18 cellular contexts compared by ENCODE assay signal in genomic region chr15:39124155-39124924, GRCh38.
A peak's percentile ranks its signal among the peaks of the same experiment; 100 is the strongest.
DNase-seq lines count a peak whose midpoint lies in the region; ATAC-seq and TF ChIP-seq lines count a peak whose summit lies in the region.
"Had no signal": no experiment of that assay in that cellular context is flagged by ENCODE, and none has a peak within 500 bp of the region (broad histone marks: within the 10 kb centered on the region; RNA-seq: fewer than 3 reads in every experiment).

No MANE protein-coding gene starts in this region.

- H3K9ac ChIP-seq in fibroblast of lung (ENCODE audit: insufficient read depth, low read length), result no peak overlapping the region
- no peak overlapping the region for H3K9ac ChIP-seq in trophoblast cell (ENCODE audit: low read length)

- H3K4me1 ChIP-seq in Panc1 (ENCODE audit: control insufficient read depth, insufficient read depth, low read length) (peaks cover 22% of the 10 kb centered on the region), fibroblast of lung (ENCODE audit: control insufficient read depth, extremely low read depth, insufficient read depth, low read length) (peaks cover 33% of the 10 kb centered on the region), trophoblast cell (ENCODE audit: control insufficient read depth in 1 of 2, insufficient read depth in 2 of 2, low read length in 2 of 2) (peaks cover 6 to 9% of the 10 kb centered on the region in 2 experiments), body of pancreas (peaks cover 24% of the 10 kb centered on the region), adrenal gland (replicated peaks in 1 of 2) (peaks cover 22 to 23% of the 10 kb centered on the region in 2 donors)

- no peak overlapping the region for H4K12ac ChIP-seq in trophoblast cell (ENCODE audit: low read depth, low read length)

- H3K4me2 ChIP-seq in fibroblast of lung (ENCODE audit: extremely low read depth, insufficient read depth, low read length) (peak overlapping the region; percentile 47), trophoblast cell (ENCODE audit: low read length) (no peak overlapping the region)

- in situ Hi-C loops in Panc1 (cut with HindIII; ENCODE audit: low pct_unique_long_range_greater_than_20kb, low sequenced_read_pairs), result no loop called here

- H4K20me1 ChIP-seq in fibroblast of lung (ENCODE audit: control insufficient read depth, extremely low read depth, insufficient read depth, low read length), result no peaks in the 10 kb centered on the region

- TF ChIP-seq POLR2A in body of pancreas (IDR thresholded peaks at IDR 0.05), result no peak
- no peak for TF ChIP-seq POLR2A in adrenal gland (IDR thresholded peaks at IDR 0.05)

- ATAC-seq in Panc1 (no peak), body of pancreas (no peak), HG03280 (IDR thresholded peaks at IDR 0.05; ENCODE audit: unreplicated experiment) (no peak)
- ATAC-seq: activated CD8-positive, alpha-beta T cell treated with anti-CD3 and anti-CD28 coated beads for 36 hours; activated T-helper 17 cell treated with anti-CD3 and anti-CD28 coated beads, Interleukin-2, amount 50 U/mL, for 72 hours; mucosa of descending colon had no signal

- no peaks in the 10 kb centered on the region for H3K79me2 ChIP-seq in fibroblast of lung (ENCODE audit: control insufficient read depth, insufficient read depth, low read length)
- no peaks in the 10 kb centered on the region for H3K79me2 ChIP-seq in trophoblast cell (ENCODE audit: control insufficient read depth, insufficient read depth, low read length, poor library complexity)

- DNase-seq in ELR (ENCODE audit: low read depth) (peak; percentile 69), Panc1 (ENCODE audit: low read depth, low spot score) (no peak), fibroblast of lung (ENCODE audit: low read depth in 2 of 2) (peak in 1 of 2 donors; percentile 81), trophoblast cell (no peak), body of pancreas (no peak), cerebellar nuclear complex (lab: John Stamatoyannopoulos, UW) (no peak), adrenal gland (no peak)
- DNase-seq: activated CD8-positive, alpha-beta T cell treated with anti-CD3 and anti-CD28 coated beads for 36 hours; amniotic stem cell; C1 segment of cervical spinal cord; H7; KBM-7; kidney; NK-92 treated with Interleukin-12 subunit alpha and Interleukin-12 subunit beta, amount 100 ng/mL, for 24 hours; ovary had no signal

- intact Hi-C loops in Panc1 (cut with micrococcal nuclease; ENCODE audit: unreplicated experiment) (no loop called here), body of pancreas (cut with DNase I) (no loop called here), adrenal gland (cut with DNase I) (loop anchor here in 1 of 2 donors (5.0 kb wide), 1 partner anchor 458 kb away; the partner anchor contains the start of gene THBS1)

- H3K9me3 ChIP-seq in Panc1 (ENCODE audit: control insufficient read depth, insufficient read depth, low read depth, low read length) (peaks cover 3% of the 10 kb centered on the region; the same call in 1 of the 2 replicates), fibroblast of lung (ENCODE audit: control insufficient read depth, insufficient read depth, low read depth, low read length) (no peaks in the 10 kb centered on the region), trophoblast cell (ENCODE audit: insufficient read depth, low read depth, low read length) (no peaks in the 10 kb centered on the region), body of pancreas (no peaks in the 10 kb centered on the region), adrenal gland (replicated peaks in 1 of 3) (no peaks in the 10 kb centered on the region)
- H3K9me3 ChIP-seq: mucosa of descending colon, ovary had no signal

- H3K4me3 ChIP-seq in Panc1 (ENCODE audit: low read depth in 2 of 2, low read length in 2 of 2), result no peak overlapping the region
- no peak overlapping the region for H3K4me3 ChIP-seq in fibroblast of lung (replicated peaks in 1 of 4; ENCODE audit: control extremely low read depth in 1 of 4, insufficient read depth in 1 of 4, low read depth in 3 of 4, low read length in 4 of 4)
- no peak overlapping the region for H3K4me3 ChIP-seq in trophoblast cell (ENCODE audit: low read depth, low read length)
- no peak overlapping the region for H3K4me3 ChIP-seq in body of pancreas
- no peak overlapping the region for H3K4me3 ChIP-seq in adrenal gland
- H3K4me3 ChIP-seq: mucosa of descending colon, ovary had no signal

- POLR2A ChIA-PET in Panc1 (lab: Charles Lee), result no interaction called here

- peak overlapping the region; percentile 63 for H2BK12ac ChIP-seq in trophoblast cell (ENCODE audit: low read length)

- CTCF ChIA-PET in Panc1 (lab: Charles Lee), result no interaction called here

- H3K36me3 ChIP-seq in Panc1 (ENCODE audit: control insufficient read depth, insufficient read depth, low read length) (no peaks in the 10 kb centered on the region), fibroblast of lung (ENCODE audit: control insufficient read depth, insufficient read depth, low read length) (no peaks in the 10 kb centered on the region), trophoblast cell (ENCODE audit: control insufficient read depth in 1 of 2, insufficient read depth in 2 of 2, low read length in 2 of 2) (no peaks in the 10 kb centered on the region), body of pancreas (replicated peaks in 1 of 2; ENCODE audit: insufficient read depth in 1 of 2, low read depth in 2 of 2) (no peaks in the 10 kb centered on the region), adrenal gland (replicated peaks in 1 of 2) (no peaks in the 10 kb centered on the region)
- H3K36me3 ChIP-seq: ovary had no signal

- H3K4ac ChIP-seq in trophoblast cell (ENCODE audit: low read depth, low read length), result no peak overlapping the region

- H3K27ac ChIP-seq in Panc1 (ENCODE audit: low read length), result peak overlapping the region; percentile 32
- peak overlapping the region; percentile 70 for H3K27ac ChIP-seq in fibroblast of lung (ENCODE audit: insufficient read depth, low read length)
- H3K27ac ChIP-seq in trophoblast cell (ENCODE audit: low read depth, low read length), result no peak overlapping the region
- H3K27ac ChIP-seq in body of pancreas, result no peak overlapping the region
- H3K27ac ChIP-seq in adrenal gland, result no peak overlapping the region

- no CpG with 5 or more reads among the region's 11 CpGs for WGBS in trophoblast cell (ENCODE audit: extremely low coverage, insufficient coverage, insufficient read length)
- 79 to 86% methylated on average over 11 of the region's 11 CpGs for WGBS in body of pancreas, 2 donors
- 64 to 71% (median 68%) methylated on average over 11 of the region's 11 CpGs for WGBS in adrenal gland, 4 donors

- H4K91ac ChIP-seq in trophoblast cell (ENCODE audit: low read depth, low read length), result peak overlapping the region; percentile 0

- H3K14ac ChIP-seq in trophoblast cell (ENCODE audit: low read length), result no peak overlapping the region

- no peak overlapping the region for H3K23ac ChIP-seq in trophoblast cell (ENCODE audit: low read length)

- H2AFZ ChIP-seq in fibroblast of lung (ENCODE audit: low read length) (peak overlapping the region; percentile 9), trophoblast cell (ENCODE audit: insufficient read depth, low read length, poor library complexity) (no peak overlapping the region)

- peaks cover 8% of the 10 kb centered on the region for H3K79me1 ChIP-seq in trophoblast cell (ENCODE audit: low read length)

- H2BK5ac ChIP-seq in trophoblast cell (ENCODE audit: low read depth, low read length, poor library complexity), result no peak overlapping the region

- TF ChIP-seq CTCF in Panc1 (IDR thresholded peaks at IDR 0.05) (no peak), fibroblast of lung (conservative IDR thresholded peaks at IDR 0.05 in 1 of 2, IDR thresholded peaks at IDR 0.05 in 1 of 2; ENCODE audit: low read depth in 1 of 2, low read length in 2 of 2) (no peak), body of pancreas (IDR thresholded peaks at IDR 0.05) (no peak), adrenal gland (IDR thresholded peaks at IDR 0.05) (no peak)

- no peak overlapping the region for H4K8ac ChIP-seq in trophoblast cell (ENCODE audit: low read depth, low read length)

- H2BK120ac ChIP-seq in trophoblast cell (ENCODE audit: insufficient read depth, low read length, poor library complexity), result peak overlapping the region; percentile 1

- no TSS peak for BruUV-seq in Panc1 (replicated peaks; lab: Mats Ljungman, UMichigan)

- no peak overlapping the region for H3K18ac ChIP-seq in trophoblast cell (ENCODE audit: low read length)

- no peaks in the 10 kb centered on the region for H3K27me3 ChIP-seq in Panc1 (ENCODE audit: control insufficient read depth, insufficient read depth, low read length)
- no peaks in the 10 kb centered on the region for H3K27me3 ChIP-seq in fibroblast of lung (ENCODE audit: control insufficient read depth, insufficient read depth, low read length)
- no peaks in the 10 kb centered on the region for H3K27me3 ChIP-seq in trophoblast cell (ENCODE audit: insufficient read depth, low read length)
- no peaks in the 10 kb centered on the region for H3K27me3 ChIP-seq in body of pancreas
- H3K27me3 ChIP-seq in adrenal gland, result no peaks in the 10 kb centered on the region
- H3K27me3 ChIP-seq: ovary had no signal

- H2AK5ac ChIP-seq in trophoblast cell (ENCODE audit: low read length), result no peak overlapping the region

Comparison
In these comparisons a context has a peak if more than half of its experiments do, and no peak if none do; other contexts are left out.
1. H3K27ac ChIP-seq: peak in Panc1 (single experiment) and fibroblast of lung (single experiment); none in trophoblast cell (single experiment), body of pancreas (0 of 4) and adrenal gland (0 of 5).